In the genomic region with DNA sequence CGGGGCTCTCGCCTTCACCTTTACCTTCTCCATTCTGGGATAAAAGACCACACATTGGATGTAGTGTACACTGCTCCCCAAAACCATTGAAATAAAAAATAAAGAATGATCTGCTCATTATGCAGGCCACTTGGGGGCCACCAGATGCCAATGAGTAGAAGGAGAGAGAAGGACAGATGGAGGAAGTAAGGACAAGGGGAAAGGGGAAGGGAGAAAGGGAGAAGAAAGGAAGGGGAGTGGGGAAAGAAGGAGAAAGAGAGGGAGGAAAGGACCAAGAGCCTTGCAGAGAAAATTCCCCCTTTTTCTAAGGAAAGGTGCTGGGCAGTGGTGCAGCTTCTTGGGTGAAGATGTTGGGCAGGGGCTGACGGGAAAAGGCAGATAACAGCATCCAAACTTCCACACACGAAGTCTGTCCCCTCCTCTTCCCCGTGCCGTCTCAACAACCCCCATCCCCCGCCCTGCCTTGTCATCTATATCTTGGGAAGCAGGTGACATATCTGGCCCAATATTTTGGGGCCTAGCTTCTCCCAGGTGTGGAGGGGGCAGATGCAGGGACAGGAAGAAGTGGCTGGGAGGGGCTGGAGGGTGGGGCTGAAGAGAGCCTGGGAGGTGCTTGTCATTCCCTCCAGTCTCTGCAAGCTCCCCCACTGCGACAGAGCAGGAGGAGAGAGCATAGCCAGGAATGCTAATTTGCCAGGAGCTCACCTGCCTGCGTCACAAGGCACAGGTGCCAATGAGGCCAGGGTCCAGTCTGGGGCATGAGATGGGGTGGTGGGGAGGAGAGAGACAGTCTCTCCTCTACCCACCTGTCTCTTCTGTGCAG, we compare ENCODE assay signal across 17 cellular contexts.
DNase-seq lines count a peak whose midpoint lies in the region; ATAC-seq and TF ChIP-seq lines count a peak whose summit lies in the region.
"Had no signal": no experiment of that assay in that cellular context is flagged by ENCODE, and none has a peak within 500 bp of the region (broad histone marks: within the 10 kb centered on the region; RNA-seq: fewer than 3 reads in every experiment).

No MANE protein-coding gene starts in this region.

- DNase-seq in NCI-H1417 (lab: John Stamatoyannopoulos, UW) (peak in 2 of 3 experiments; percentile 25 to 37), NCI-H1417 treated with DMSO at 0.1 percent for 48 hours (lab: John Stamatoyannopoulos, UW) (no peak), NCI-H146 treated with DMSO at 0.1 percent for 48 hours (lab: John Stamatoyannopoulos, UW; ENCODE audit: unreplicated experiment) (peak; percentile 38), endothelial cell (ENCODE audit: low spot score) (no peak), nephron progenitor cell (no peak)
- no peak for DNase-seq in stimulated activated CD4-positive, alpha-beta T cell treated with anti-CD3 and anti-CD28 coated beads, Interleukin-4, amount 100 ng/mL, for 24 hours
- DNase-seq in activated CD4-positive, alpha-beta T cell treated with anti-CD3 and anti-CD28 coated beads for 1 hour: no peak
- DNase-seq: 8988T, DMS79 treated with DMSO at 0.1 percent for 48 hours, KBM-7, NCI-H2029, NCI-H446 treated with DMSO at 0.1 percent for 48 hours, PC-9, SJCRH30 had no signal

- H3K27me3 Mint-ChIP-seq in endothelial cell (ENCODE audit: unreplicated experiment) (peaks cover 17% of the 10 kb centered on the region), nephron progenitor cell (ENCODE audit: low read depth, poor library complexity) (peaks cover 48% of the 10 kb centered on the region)

- peak overlapping the region; percentile 70 for H3K27ac Mint-ChIP-seq in endothelial cell (ENCODE audit: unreplicated experiment)
- H3K27ac Mint-ChIP-seq in nephron progenitor cell: no peak overlapping the region

- H3K4me3 Mint-ChIP-seq in endothelial cell (ENCODE audit: unreplicated experiment): no peak overlapping the region
- peak overlapping the region; percentile 43 for H3K4me3 Mint-ChIP-seq in nephron progenitor cell
- H3K4me3 Mint-ChIP-seq: CD14-positive monocyte had no signal

- no peaks in the 10 kb centered on the region for H3K9me3 Mint-ChIP-seq in endothelial cell (ENCODE audit: unreplicated experiment)
- no peaks in the 10 kb centered on the region for H3K9me3 Mint-ChIP-seq in nephron progenitor cell

- H3K36me3 Mint-ChIP-seq in endothelial cell (ENCODE audit: low read depth, unreplicated experiment): peaks cover 11% of the 10 kb centered on the region
- H3K36me3 Mint-ChIP-seq in nephron progenitor cell (ENCODE audit: low read depth): no peaks in the 10 kb centered on the region
- H3K36me3 Mint-ChIP-seq: CD14-positive monocyte had no signal

- no peak for ATAC-seq in SK-N-SH treated with all-trans-retinoic acid at 6 μM for 48 hours
- ATAC-seq: HepG2 had no signal

- H3K4me1 Mint-ChIP-seq in endothelial cell (ENCODE audit: unreplicated experiment): peaks cover 16% of the 10 kb centered on the region
- H3K4me1 Mint-ChIP-seq in nephron progenitor cell: peaks cover 38% of the 10 kb centered on the region
- H3K4me1 Mint-ChIP-seq: CD14-positive monocyte had no signal

- TF ChIP-seq CTCF in endothelial cell (IDR thresholded peaks at IDR 0.05; ENCODE audit: unreplicated experiment) (no peak), nephron progenitor cell (IDR thresholded peaks at IDR 0.05) (no peak)

TF ChIP-seq in SK-N-SH treated with all-trans-retinoic acid at 6 μM for 48 hours, 23 proteins besides CTCF, POLR2A, EP300 and RAD21:
- TF ChIP-seq, protein P1, sequence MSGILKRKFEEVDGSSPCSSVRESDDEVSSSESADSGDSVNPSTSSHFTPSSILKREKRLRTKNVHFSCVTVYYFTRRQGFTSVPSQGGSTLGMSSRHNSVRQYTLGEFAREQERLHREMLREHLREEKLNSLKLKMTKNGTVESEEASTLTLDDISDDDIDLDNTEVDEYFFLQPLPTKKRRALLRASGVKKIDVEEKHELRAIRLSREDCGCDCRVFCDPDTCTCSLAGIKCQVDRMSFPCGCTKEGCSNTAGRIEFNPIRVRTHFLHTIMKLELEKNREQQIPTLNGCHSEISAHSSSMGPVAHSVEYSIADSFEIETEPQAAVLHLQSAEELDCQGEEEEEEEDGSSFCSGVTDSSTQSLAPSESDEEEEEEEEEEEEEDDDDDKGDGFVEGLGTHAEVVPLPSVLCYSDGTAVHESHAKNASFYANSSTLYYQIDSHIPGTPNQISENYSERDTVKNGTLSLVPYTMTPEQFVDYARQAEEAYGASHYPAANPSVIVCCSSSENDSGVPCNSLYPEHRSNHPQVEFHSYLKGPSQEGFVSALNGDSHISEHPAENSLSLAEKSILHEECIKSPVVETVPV (CRISPR knock-in tag; IDR thresholded peaks at IDR 0.05): no peak
- no peak for TF ChIP-seq BACH2 (CRISPR knock-in tag; IDR thresholded peaks at IDR 0.05; ENCODE audit: borderline replicate concordance)
- no peak for TF ChIP-seq ZNF565 (CRISPR knock-in tag; conservative IDR thresholded peaks at IDR 0.05; ENCODE audit: low read depth)
- no peak for TF ChIP-seq CSDC2 (CRISPR knock-in tag; IDR thresholded peaks at IDR 0.05)
- TF ChIP-seq ZC3H10 (CRISPR knock-in tag; IDR thresholded peaks at IDR 0.05): no peak
- no peak for TF ChIP-seq ZFP3 (CRISPR knock-in tag; IDR thresholded peaks at IDR 0.05)
- no peak for TF ChIP-seq TOX (CRISPR knock-in tag; IDR thresholded peaks at IDR 0.05; ENCODE audit: borderline replicate concordance)
- TF ChIP-seq SNAI2 (CRISPR knock-in tag; IDR thresholded peaks at IDR 0.05): no peak
- TF ChIP-seq PPARA (CRISPR knock-in tag; IDR thresholded peaks at IDR 0.05; ENCODE audit: borderline replicate concordance): no peak

Comparison
In these comparisons a context has a peak if more than half of its experiments do, and no peak if none do; other contexts are left out.
1. DNase-seq: peak in NCI-H1417 (2 of 3) and NCI-H146 treated with DMSO at 0.1 percent for 48 hours (single experiment); none in NCI-H1417 treated with DMSO at 0.1 percent for 48 hours (single experiment), endothelial cell (single experiment), nephron progenitor cell (single experiment), stimulated activated CD4-positive, alpha-beta T cell treated with anti-CD3 and anti-CD28 coated beads, Interleukin-4, amount 100 ng/mL, for 24 hours (single experiment) and activated CD4-positive, alpha-beta T cell treated with anti-CD3 and anti-CD28 coated beads for 1 hour (single experiment).